Comparison of ENCODE assay signal across 8 cellular contexts in genomic region chr11:111879637-111879960, GRCh38. TPM values are rescaled to one million over a fixed set of nuclear protein-coding genes. Genes with fewer than 3 reads are reported as not detected.
A peak's percentile ranks its signal among the peaks of the same experiment; 100 is the strongest.
DNase-seq lines count a peak whose midpoint lies in the region; ATAC-seq and TF ChIP-seq lines count a peak whose summit lies in the region.

No MANE protein-coding gene starts in this region.

- no peaks in the 10 kb centered on the region for H3K9me2 ChIP-seq in neural cell (ENCODE audit: insufficient read depth, low read length)

- H3K4me3 Mint-ChIP-seq in effector memory CD8-positive, alpha-beta T cell = peak overlapping the region; percentile 80 to 82

- H3K9me3 ChIP-seq in DND-41 (ENCODE audit: insufficient read depth, low read length, severe bottlenecking) (no peaks in the 10 kb centered on the region), neural cell (ENCODE audit: low read length) (no peaks in the 10 kb centered on the region)

- TF ChIP-seq EP300 in neural cell (conservative IDR thresholded peaks at IDR 0.05; ENCODE audit: poor library complexity, severe bottlenecking) = no peak

- peak overlapping the region; percentile 93 for H3K27ac ChIP-seq in DND-41 (ENCODE audit: low read length)
- peak overlapping the region; percentile 97 for H3K27ac ChIP-seq in neural cell (ENCODE audit: low read length)

- peak overlapping the region; percentile 97 for H2AFZ ChIP-seq in DND-41 (ENCODE audit: low read depth, low read length)
- H2AFZ ChIP-seq in neural cell (ENCODE audit: low read depth, low read length) = peak overlapping the region; percentile 78

- H3K79me2 ChIP-seq in DND-41 (ENCODE audit: insufficient read depth, low read length) = peaks cover 15% of the 10 kb centered on the region
- H3K79me2 ChIP-seq in neural cell (replicated peaks; ENCODE audit: insufficient read depth, low read length) = no peaks in the 10 kb centered on the region

- H3K9me3 Mint-ChIP-seq in effector memory CD8-positive, alpha-beta T cell = peaks cover 3 to 6% of the 10 kb centered on the region in 2 donors

- H3K9ac ChIP-seq in DND-41 (ENCODE audit: low read depth, low read length) (peak overlapping the region; percentile 81), neural cell (ENCODE audit: low read length) (peak overlapping the region; percentile 91)

- H3K27me3 ChIP-seq in DND-41 (ENCODE audit: insufficient read depth, low read length, poor library complexity) (no peaks in the 10 kb centered on the region), neural cell (ENCODE audit: insufficient read depth, low read depth, low read length) (no peaks in the 10 kb centered on the region)

- peaks cover 6% of the 10 kb centered on the region for H3F3A ChIP-seq in neural cell (ENCODE audit: insufficient read depth, low read length, poor library complexity, severe bottlenecking)

- H3K27me3 Mint-ChIP-seq in effector memory CD8-positive, alpha-beta T cell = no peaks in the 10 kb centered on the region

- H3K4me1 Mint-ChIP-seq in effector memory CD8-positive, alpha-beta T cell (ENCODE audit: low read depth in 2 of 2) = peaks cover 13 to 14% of the 10 kb centered on the region in 2 donors

- TF ChIP-seq CTCF in DND-41 (IDR thresholded peaks at IDR 0.05; ENCODE audit: borderline replicate concordance, extremely low read depth, low read length, poor library complexity, severe bottlenecking) (no peak), LNCaP clone FGC (IDR thresholded peaks at IDR 0.05; ENCODE audit: control insufficient read depth, extremely low read depth, insufficient read depth) (no peak), neural cell (IDR thresholded peaks at IDR 0.05; ENCODE audit: poor library complexity, severe bottlenecking) (no peak)

- H3K4me2 ChIP-seq in DND-41 (ENCODE audit: insufficient read depth, low read length) = peak overlapping the region; percentile 95
- H3K4me2 ChIP-seq in neural cell (ENCODE audit: low read length) = peak overlapping the region; percentile 93

- H3K36me3 ChIP-seq in DND-41 (ENCODE audit: insufficient read depth, low read length) (peaks cover 24% of the 10 kb centered on the region), neural cell (ENCODE audit: insufficient read depth, low read length) (no peaks in the 10 kb centered on the region)

- peaks cover 18% of the 10 kb centered on the region for H3K36me3 Mint-ChIP-seq in effector memory CD8-positive, alpha-beta T cell (ENCODE audit: insufficient read depth)

- peaks cover 21% of the 10 kb centered on the region for H3K4me1 ChIP-seq in DND-41 (ENCODE audit: insufficient read depth, low read length)

- H4K20me1 ChIP-seq in DND-41 (ENCODE audit: insufficient read depth, low read length) = no peaks in the 10 kb centered on the region
- H4K20me1 ChIP-seq in neural cell (ENCODE audit: insufficient read depth) = no peaks in the 10 kb centered on the region

- peak overlapping the region; percentile 99 for H3K27ac Mint-ChIP-seq in effector memory CD8-positive, alpha-beta T cell

- DNase-seq in DND-41 (no peak), LNCaP clone FGC (ENCODE audit: low read depth) (no peak), COR-L47 (lab: John Stamatoyannopoulos, UW) (no peak), NCI-H2029 treated with DMSO at 0.1 percent for 48 hours (lab: John Stamatoyannopoulos, UW) (no peak), NCI-H146 (lab: John Stamatoyannopoulos, UW) (no peak), globus pallidus (ENCODE audit: low spot score) (no peak)
- DNase-seq in effector memory CD8-positive, alpha-beta T cell = peak in 1 of 3 experiments; percentile 0

- H3K4me3 ChIP-seq in DND-41 (ENCODE audit: low read depth in 1 of 2, low read length in 2 of 2) (peak overlapping the region; percentile 74 to 81), LNCaP clone FGC (ENCODE audit: low read depth, low read length) (peak overlapping the region; percentile 75), neural cell (ENCODE audit: low read length) (peak overlapping the region; percentile 88)

- ATAC-seq in DND-41 (ENCODE audit: insufficient read depth, low read depth) = peak; percentile 9
- peak; percentile 1 for ATAC-seq in effector memory CD8-positive, alpha-beta T cell (replicated peaks)

- no peak for TF ChIP-seq RAD21 in neural cell (conservative IDR thresholded peaks at IDR 0.05)

TF ChIP-seq in neural cell, 6 proteins besides CTCF, POLR2A, EP300 and RAD21:
- TF ChIP-seq EZH2 (IDR thresholded peaks at IDR 0.05; ENCODE audit: borderline replicate concordance, insufficient read depth, low read length, poor library complexity, severe bottlenecking) = no peak
- no peak for TF ChIP-seq SMC3 (conservative IDR thresholded peaks at IDR 0.05; ENCODE audit: poor library complexity)
- peak; percentile 8 for TF ChIP-seq TAF1 (IDR thresholded peaks at IDR 0.05; ENCODE audit: low read depth)
- TF ChIP-seq REST (IDR thresholded peaks at IDR 0.05; ENCODE audit: borderline replicate concordance) = peak; percentile 1

RNA-seq across cellular contexts. Expression of gene CFAP68, which starts 0.3 kb away (rescaled TPM):
- polyA plus RNA-seq in neural cell = 22.0 and 28.1 TPM in 2 replicates
- 8.1 and 10.7 TPM in 2 replicates for polyA minus RNA-seq in neural cell

RNA-seq across cellular contexts. Expression of gene FDXACB1, which starts 0.6 kb away (rescaled TPM):
- 3.0 and 3.1 TPM in 2 replicates for polyA plus RNA-seq in neural cell
- polyA minus RNA-seq in neural cell = 4.9 and 6.4 TPM in 2 replicates

RNA-seq across cellular contexts. Expression of gene ALG9, which starts 8.2 kb away (rescaled TPM):
- polyA plus RNA-seq in neural cell = 82.0 and 92.1 TPM in 2 replicates
- polyA minus RNA-seq in neural cell = 142 and 148 TPM in 2 replicates

RNA-seq across cellular contexts. Expression of gene CRYAB, which starts 32.0 kb away (rescaled TPM):
- not detected in 2 replicates for polyA plus RNA-seq in neural cell
- not detected in 2 replicates for polyA minus RNA-seq in neural cell

RNA-seq across cellular contexts. Expression of gene HSPB2, which starts 32.9 kb away (rescaled TPM):
- polyA plus RNA-seq in neural cell = not detected in 2 replicates
- polyA minus RNA-seq in neural cell = not detected in 2 replicates
